In genomic region chr17:40306395-40306794, GRCh38 we compare ENCODE assay signal across 14 cellular contexts. TPM values are rescaled to one million over a fixed set of nuclear protein-coding genes. Genes with fewer than 3 reads are reported as not detected.
DNase-seq lines count a peak whose midpoint lies in the region; ATAC-seq and TF ChIP-seq lines count a peak whose summit lies in the region.
"Had no signal": no experiment of that assay in that cellular context is flagged by ENCODE, and none has a peak within 500 bp of the region (broad histone marks: within the 10 kb centered on the region; RNA-seq: fewer than 3 reads in every experiment).

No MANE protein-coding gene starts in this region.

- H3K9me3 ChIP-seq in BLaER1 (no peaks in the 10 kb centered on the region), HUES64 (ENCODE audit: insufficient read depth, low read depth, low read length) (no peaks in the 10 kb centered on the region), parathyroid adenoma (ENCODE audit: control insufficient read depth, low read length) (no peaks in the 10 kb centered on the region), MM.1S (replicated peaks; ENCODE audit: insufficient read depth, low read length) (no peaks in the 10 kb centered on the region)

- peak overlapping the region; percentile 15; the same call in 1 of the 2 replicates for H3K9ac ChIP-seq in BLaER1
- no peak overlapping the region for H3K9ac ChIP-seq in HUES64 (ENCODE audit: low read depth, low read length)
- no peak overlapping the region for H3K9ac ChIP-seq in parathyroid adenoma
- H3K9ac ChIP-seq in MM.1S (ENCODE audit: low read length) = no peak overlapping the region

- H2AFZ ChIP-seq in parathyroid adenoma (peak overlapping the region; percentile 79), MM.1S (ENCODE audit: low read length) (no peak overlapping the region)

- H4K20me1 ChIP-seq in BLaER1 (0 out of 2 replicates have a peak, but pooled peaks cover 7% of the 10 kb centered on the region), MM.1S (ENCODE audit: insufficient read depth, low read length) (no peaks in the 10 kb centered on the region)

- H3K27me3 Mint-ChIP-seq in T-cell = no peaks in the 10 kb centered on the region
- H3K27me3 Mint-ChIP-seq: naive thymus-derived CD4-positive, alpha-beta T cell had no signal

- H3K9me2 ChIP-seq in MM.1S (replicated peaks; ENCODE audit: insufficient read depth, low read length) = no peaks in the 10 kb centered on the region

- H3K4me1 ChIP-seq in BLaER1 (peaks cover 72% of the 10 kb centered on the region), HUES64 (ENCODE audit: insufficient read depth, low read length) (peaks cover 36% of the 10 kb centered on the region), parathyroid adenoma (peaks cover 52% of the 10 kb centered on the region), MM.1S (ENCODE audit: low read length) (peaks cover 56% of the 10 kb centered on the region)

- H3K4me3 ChIP-seq in BLaER1 (no peak overlapping the region), HUES64 (ENCODE audit: low read length) (no peak overlapping the region), coronary artery (no peak overlapping the region), parathyroid adenoma (ENCODE audit: low read depth, low read length) (no peak overlapping the region), MM.1S (ENCODE audit: low read length) (no peak overlapping the region)

- H3F3A ChIP-seq in MM.1S (ENCODE audit: insufficient read depth, low read length) = peaks cover 14% of the 10 kb centered on the region

- H3K27ac ChIP-seq in BLaER1 (peak overlapping the region; percentile 62), HUES64 (ENCODE audit: low read depth, low read length) (peak overlapping the region; percentile 38; the same call in 1 of the 2 replicates), coronary artery (peak overlapping the region in 1 of 2 donors; percentile 63), parathyroid adenoma (peak overlapping the region; percentile 21), MM.1S (ENCODE audit: low read length) (no peak overlapping the region)

- POLR2A ChIA-PET in T-cell (lab: Charles Lee) = interaction anchor here (0.7 to 1.6 kb wide), 3 partner anchors 13 to 20 kb away, joined by 3 to 7 read pairs (median 7); no protein-coding TSS in a partner anchor

- H3K79me2 ChIP-seq in parathyroid adenoma (no peaks in the 10 kb centered on the region), MM.1S (ENCODE audit: low read length) (peaks cover 42% of the 10 kb centered on the region)

- peak; percentile 17 for DNase-seq in coronary artery (ENCODE audit: low spot score)
- no peak for DNase-seq in 8988T
- DNase-seq in NK-92 treated with Interleukin-12 subunit alpha and Interleukin-12 subunit beta, amount 100 ng/mL, for 24 hours (lab: John Stamatoyannopoulos, UW) = no peak
- DNase-seq in MM.1S = no peak
- DNase-seq in T-cell = no peak
- DNase-seq: anterior cingulate cortex; MV-4-11; naive thymus-derived CD4-positive, alpha-beta T cell; NCI-H748 treated with DMSO at 0.1 percent for 48 hours; stimulated activated CD4-positive, alpha-beta T cell treated with anti-CD3 and anti-CD28 coated beads, Interleukin-2, amount 100 ng/mL, for 24 hours had no signal

- 55% methylated on average over 2 of the region's 2 CpGs for WGBS in HUES64

- no peak for TF ChIP-seq CTCF in coronary artery (IDR thresholded peaks at IDR 0.05)
- TF ChIP-seq CTCF in parathyroid adenoma (IDR thresholded peaks at IDR 0.05) = no peak
- no peak for TF ChIP-seq CTCF in MM.1S (IDR thresholded peaks at IDR 0.05; ENCODE audit: low read length)

- CTCF ChIA-PET in T-cell (lab: Charles Lee) = interaction anchor here (0.5 to 2.2 kb wide), 9 partner anchors 9 to 111 kb away, joined by 3 to 24 read pairs (median 6); partner anchors contain the start of gene TOP2A (in 1 of the 2)

- H3K27me3 ChIP-seq in BLaER1 = no peaks in the 10 kb centered on the region
- H3K27me3 ChIP-seq in HUES64 (ENCODE audit: insufficient read depth, low read length) = no peaks in the 10 kb centered on the region
- no peaks in the 10 kb centered on the region for H3K27me3 ChIP-seq in parathyroid adenoma (ENCODE audit: control insufficient read depth, insufficient read depth, low read length)
- H3K27me3 ChIP-seq in MM.1S (replicated peaks; ENCODE audit: insufficient read depth, low read length) = no peaks in the 10 kb centered on the region

- no peak overlapping the region for H3K4me3 Mint-ChIP-seq in T-cell

- H3K27ac Mint-ChIP-seq in T-cell = no peak overlapping the region

- peak overlapping the region; percentile 95 for H3K4me2 ChIP-seq in BLaER1
- H3K4me2 ChIP-seq in parathyroid adenoma (ENCODE audit: low read length) = no peak overlapping the region
- no peak overlapping the region for H3K4me2 ChIP-seq in MM.1S (ENCODE audit: low read depth, low read length)

- ATAC-seq in T-cell (replicated peaks in 1 of 4) = no peak
- ATAC-seq: naive thymus-derived CD4-positive, alpha-beta T cell had no signal

- H3K36me3 ChIP-seq in BLaER1 = peaks cover 39% of the 10 kb centered on the region
- H3K36me3 ChIP-seq in HUES64 (ENCODE audit: insufficient read depth, low read length) = peaks cover 32% of the 10 kb centered on the region
- no peaks in the 10 kb centered on the region for H3K36me3 ChIP-seq in parathyroid adenoma (ENCODE audit: control insufficient read depth, insufficient read depth, low read length)
- H3K36me3 ChIP-seq in MM.1S (replicated peaks; ENCODE audit: insufficient read depth, low read length) = peaks cover 11% of the 10 kb centered on the region; the same call in 1 of the 2 replicates

- H3K9me3 Mint-ChIP-seq in T-cell = no peaks in the 10 kb centered on the region

- H3K4me1 Mint-ChIP-seq in T-cell = peaks cover 16 to 23% (median 21%) of the 10 kb centered on the region in 3 donors

- no peaks in the 10 kb centered on the region for H3K36me3 Mint-ChIP-seq in T-cell

RNA-seq across cellular contexts. Expression of gene RARA, which starts 2.6 kb away (rescaled TPM):
- polyA plus RNA-seq in HUES64 (2013, experiment 1 of 2) = 15.4 TPM
- polyA plus RNA-seq in HUES64 (2013, experiment 2 of 2) = 20.9 TPM
- total RNA-seq in T-cell = 10 to 100 TPM; 46.8 to 90.7 (median 69.1) TPM

RNA-seq across cellular contexts. Expression of gene CDC6, which starts 18.7 kb away (rescaled TPM):
- polyA plus RNA-seq in HUES64 (2013, experiment 1 of 2) = 80.7 TPM
- polyA plus RNA-seq in HUES64 (2013, experiment 2 of 2) = 75.9 TPM
- total RNA-seq in T-cell = 1 to 10 TPM; 1.3 to 3.2 (median 2.1) TPM

RNA-seq across cellular contexts. Expression of gene GJD3, which starts 58.1 kb away (rescaled TPM):
- not detected for polyA plus RNA-seq in HUES64 (2013, experiment 1 of 2)
- polyA plus RNA-seq in HUES64 (2013, experiment 2 of 2) = not detected
- not detected for total RNA-seq in T-cell
- total RNA-seq: T-helper 1 cell treated with Interleukin-12 subunit alpha and Interleukin-12 subunit beta and Interleukin-4 antibody, amounts not matched to agents 30 ng/mL and 1 ng/mL, for 36 hours had no signal
- polyA plus RNA-seq: naive thymus-derived CD4-positive, alpha-beta T cell had no signal
